In genomic region chr10:104257235-104257634, GRCh38 we compare ENCODE assay signal across 9 cellular contexts. TPM values are rescaled to one million over a fixed set of nuclear protein-coding genes. Genes with fewer than 3 reads are reported as not detected.
DNase-seq lines count a peak whose midpoint lies in the region; ATAC-seq and TF ChIP-seq lines count a peak whose summit lies in the region.
"Had no signal": no experiment of that assay in that cellular context is flagged by ENCODE, and none has a peak within 500 bp of the region (broad histone marks: within the 10 kb centered on the region; RNA-seq: fewer than 3 reads in every experiment).

No MANE protein-coding gene starts in this region.

- peak overlapping the region; percentile 40 to 96 (median 91) for H3K4me3 Mint-ChIP-seq in CD8-positive, alpha-beta memory T cell
- H3K4me3 Mint-ChIP-seq in effector memory CD8-positive, alpha-beta T cell = no peak overlapping the region

- H3K36me3 ChIP-seq in CD8-positive, alpha-beta memory T cell (ENCODE audit: insufficient read depth, low read length) = peaks cover 19% of the 10 kb centered on the region
- no peaks in the 10 kb centered on the region for H3K36me3 ChIP-seq in parathyroid adenoma (ENCODE audit: control insufficient read depth, insufficient read depth, low read length)
- no peaks in the 10 kb centered on the region for H3K36me3 ChIP-seq in prostate gland

- H3K4me1 ChIP-seq in CD8-positive, alpha-beta memory T cell (ENCODE audit: insufficient read depth, low read length) = peaks cover 57% of the 10 kb centered on the region
- H3K4me1 ChIP-seq in parathyroid adenoma (peaks cover 37% of the 10 kb centered on the region), prostate gland (replicated peaks) (peaks cover 13% of the 10 kb centered on the region)

- H3K9me3 Mint-ChIP-seq in CD8-positive, alpha-beta memory T cell = no peaks in the 10 kb centered on the region
- no peaks in the 10 kb centered on the region for H3K9me3 Mint-ChIP-seq in effector memory CD8-positive, alpha-beta T cell

- H3K27ac Mint-ChIP-seq in CD8-positive, alpha-beta memory T cell = peak overlapping the region; percentile 39 to 99 (median 86)
- peak overlapping the region; percentile 94 to 96 for H3K27ac Mint-ChIP-seq in effector memory CD8-positive, alpha-beta T cell

- H3K27ac ChIP-seq in CD8-positive, alpha-beta memory T cell (ENCODE audit: low read depth, low read length) = no peak overlapping the region
- H3K27ac ChIP-seq in parathyroid adenoma (peak overlapping the region; percentile 48), prostate gland (no peak overlapping the region)

- POLR2A ChIA-PET in CD8-positive, alpha-beta memory T cell (lab: Charles Lee) = interaction anchor here (0.7 kb wide), 1 partner anchor 346 kb away, joined by 3 read pairs; no protein-coding TSS in a partner anchor

- no peak overlapping the region for H2AFZ ChIP-seq in parathyroid adenoma

- peaks cover 0 to 2% of the 10 kb centered on the region in 2 donors for H3K27me3 Mint-ChIP-seq in CD8-positive, alpha-beta memory T cell
- no peaks in the 10 kb centered on the region for H3K27me3 Mint-ChIP-seq in effector memory CD8-positive, alpha-beta T cell

- H3K4me2 ChIP-seq in parathyroid adenoma (ENCODE audit: low read length) = no peak overlapping the region

- peaks cover 58 to 77% (median 74%) of the 10 kb centered on the region in 3 donors for H3K4me1 Mint-ChIP-seq in CD8-positive, alpha-beta memory T cell
- H3K4me1 Mint-ChIP-seq in effector memory CD8-positive, alpha-beta T cell (ENCODE audit: low read depth in 2 of 2) = peaks cover 51 to 72% of the 10 kb centered on the region in 2 donors

- WGBS in prostate gland = 85% methylated on average over 5 of the region's 5 CpGs

- CTCF ChIA-PET in CD8-positive, alpha-beta memory T cell (lab: Charles Lee) = interaction anchor here (1.0 to 8.2 kb wide), 4 partner anchors 9 to 34 kb away, joined by 3 to 57 read pairs (median 6); partner anchors contain the start of gene CFAP43

- no peak for ATAC-seq in effector memory CD8-positive, alpha-beta T cell (replicated peaks)

- DNase-seq in CD8-positive, alpha-beta memory T cell = no peak
- DNase-seq in NB4 (ENCODE audit: low read depth) (no peak), prostate gland (ENCODE audit: low spot score) (no peak), foreskin fibroblast (no peak), globus pallidus (ENCODE audit: low spot score) (no peak)
- DNase-seq in effector memory CD8-positive, alpha-beta T cell = no peak
- DNase-seq: effector CD4-positive, alpha-beta T cell; stimulated activated CD4-positive, alpha-beta T cell treated with anti-CD3 and anti-CD28 coated beads, Interleukin-12 subunit alpha, Interleukin-12 subunit beta, amount 100 ng/mL, for 4 hours had no signal

- peaks cover 0 to 60% (median 16%) of the 10 kb centered on the region in 3 donors for H3K36me3 Mint-ChIP-seq in CD8-positive, alpha-beta memory T cell
- peaks cover 47% of the 10 kb centered on the region for H3K36me3 Mint-ChIP-seq in effector memory CD8-positive, alpha-beta T cell (ENCODE audit: insufficient read depth)

- no peak for TF ChIP-seq CTCF in NB4 (IDR thresholded peaks at IDR 0.05; ENCODE audit: low read depth, low read length)
- no peak for TF ChIP-seq CTCF in parathyroid adenoma (IDR thresholded peaks at IDR 0.05)
- TF ChIP-seq CTCF in prostate gland (IDR thresholded peaks at IDR 0.05) = no peak
- TF ChIP-seq CTCF in foreskin fibroblast (IDR thresholded peaks at IDR 0.05; ENCODE audit: low read depth, low read length) = no peak

- peaks cover 14% of the 10 kb centered on the region for H3K79me2 ChIP-seq in parathyroid adenoma

- H3K9me3 ChIP-seq in CD8-positive, alpha-beta memory T cell (ENCODE audit: low read length) = no peaks in the 10 kb centered on the region
- H3K9me3 ChIP-seq in parathyroid adenoma (ENCODE audit: control insufficient read depth, low read length) (no peaks in the 10 kb centered on the region), prostate gland (no peaks in the 10 kb centered on the region)

- intact Hi-C loops in prostate gland (cut with DNase I) = loop anchor here (10.0 kb wide), 1 partner anchor 292 kb away; the partner anchor contains the start of gene SLK

- H3K27me3 ChIP-seq in CD8-positive, alpha-beta memory T cell (ENCODE audit: insufficient read depth, low read length, poor library complexity, severe bottlenecking) = no peaks in the 10 kb centered on the region
- no peaks in the 10 kb centered on the region for H3K27me3 ChIP-seq in parathyroid adenoma (ENCODE audit: control insufficient read depth, insufficient read depth, low read length)
- no peaks in the 10 kb centered on the region for H3K27me3 ChIP-seq in prostate gland (replicated peaks; ENCODE audit: insufficient read depth)

- TF ChIP-seq POLR2A in NB4 (IDR thresholded peaks at IDR 0.05; ENCODE audit: extremely low read depth, insufficient read length) = no peak
- TF ChIP-seq POLR2A in prostate gland (IDR thresholded peaks at IDR 0.05) = no peak

- no peak overlapping the region for H3K4me3 ChIP-seq in CD8-positive, alpha-beta memory T cell (ENCODE audit: low read length)
- H3K4me3 ChIP-seq in NB4 (ENCODE audit: low read depth, low read length) = peak overlapping the region; percentile 85
- H3K4me3 ChIP-seq in parathyroid adenoma (ENCODE audit: low read depth, low read length) = no peak overlapping the region
- no peak overlapping the region for H3K4me3 ChIP-seq in prostate gland
- H3K4me3 ChIP-seq in foreskin fibroblast (ENCODE audit: low read depth in 1 of 2, low read length in 2 of 2) = peak overlapping the region in 1 of 2 donors; percentile 90

- no peak overlapping the region for H3K9ac ChIP-seq in parathyroid adenoma

RNA-seq across cellular contexts. Expression of gene GSTO1, which starts 2.5 kb away (rescaled TPM):
- 100 to 1,000 TPM; 122 TPM for total RNA-seq in CD8-positive, alpha-beta memory T cell
- 167 TPM for polyA plus RNA-seq in CD8-positive, alpha-beta memory T cell
- 10 to 100 TPM; 46.8 to 91.8 TPM for total RNA-seq in prostate gland

RNA-seq across cellular contexts. Expression of gene GSTO2, which starts 11.7 kb away (rescaled TPM):
- total RNA-seq in CD8-positive, alpha-beta memory T cell = 1 to 10 TPM in 1 of 2 experiments, under 1 TPM in 1; 0.93 to 1.1 TPM
- polyA plus RNA-seq in CD8-positive, alpha-beta memory T cell = 0.60 TPM
- total RNA-seq in prostate gland = 10 to 100 TPM; 18.1 to 37.3 TPM

RNA-seq across cellular contexts. Expression of gene CFAP43, which starts 25.1 kb away (rescaled TPM):
- total RNA-seq in CD8-positive, alpha-beta memory T cell = under 1 TPM in 1 of 2 experiments, not detected in 1; 0.07 TPM
- polyA plus RNA-seq in CD8-positive, alpha-beta memory T cell = not detected
- 1 to 10 TPM; 2.4 to 6.9 TPM for total RNA-seq in prostate gland

Comparison
In these comparisons a context has a peak if more than half of its experiments do, and no peak if none do; other contexts are left out.
1. H3K4me3 Mint-ChIP-seq: peak in CD8-positive, alpha-beta memory T cell (7 of 7); none in effector memory CD8-positive, alpha-beta T cell (0 of 2).
2. RNA of gene GSTO2, which starts 11.7 kb away (total RNA-seq): 18.1 to 37.3 TPM in prostate gland; 0.93 to 1.1 TPM in CD8-positive, alpha-beta memory T cell; every median in the first group is over 4 times any median in the second.